ENCODE assay signal across 8 cellular contexts in the genomic region with DNA sequence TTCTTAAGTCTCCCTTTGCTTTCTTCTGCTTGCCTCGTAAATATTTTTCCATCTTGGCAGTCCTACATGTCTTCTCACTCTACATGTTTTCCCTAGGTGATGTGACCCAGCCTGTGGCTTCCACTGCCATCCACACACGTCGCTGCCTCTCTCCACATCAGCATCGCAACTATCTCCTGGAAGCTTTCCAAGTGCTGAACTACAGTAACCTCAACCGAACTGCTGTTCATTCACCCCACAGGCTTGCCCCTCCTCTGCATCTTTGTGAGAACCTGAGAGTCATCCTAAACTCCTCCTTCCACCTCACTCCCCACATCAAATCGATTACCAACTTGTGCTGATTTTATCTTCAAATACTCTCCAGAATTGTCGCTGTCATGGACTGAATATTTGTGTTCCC. TPM values are rescaled to one million over a fixed set of nuclear protein-coding genes. Genes with fewer than 3 reads are reported as not detected.
DNase-seq lines count a peak whose midpoint lies in the region; ATAC-seq and TF ChIP-seq lines count a peak whose summit lies in the region.

No MANE protein-coding gene starts in this region.

- H3K36me3 ChIP-seq in left ventricle myocardium inferior, result no peaks in the 10 kb centered on the region
- no peaks in the 10 kb centered on the region for H3K36me3 ChIP-seq in transverse colon
- H3K36me3 ChIP-seq in upper lobe of right lung, result no peaks in the 10 kb centered on the region

- H3K9me3 ChIP-seq in left ventricle myocardium inferior (replicated peaks) (no peaks in the 10 kb centered on the region), transverse colon (no peaks in the 10 kb centered on the region), upper lobe of right lung (no peaks in the 10 kb centered on the region)

- no peaks in the 10 kb centered on the region for H3K27me3 ChIP-seq in left ventricle myocardium inferior (ENCODE audit: low read depth)
- H3K27me3 ChIP-seq in transverse colon, result no peaks in the 10 kb centered on the region
- no peaks in the 10 kb centered on the region for H3K27me3 ChIP-seq in upper lobe of right lung

- no peak for TF ChIP-seq POLR2A in transverse colon (IDR thresholded peaks at IDR 0.05)

- ATAC-seq in Right ventricle myocardium superior (ENCODE audit: poor library complexity), result peak; percentile 68
- peak; percentile 55 to 60 for ATAC-seq in left cardiac atrium
- ATAC-seq in upper lobe of right lung, result no peak

- no peak overlapping the region for H3K4me3 ChIP-seq in left ventricle myocardium inferior
- H3K4me3 ChIP-seq in transverse colon, result no peak overlapping the region
- no peak overlapping the region for H3K4me3 ChIP-seq in upper lobe of right lung

- in situ Hi-C loops in transverse colon (cut with MboI; ENCODE audit: low pct_ligation_motif_present in 1 of 4, low pct_unique_long_range_greater_than_20kb in 1 of 4, low sequenced_read_pairs in 3 of 4), result no loop called here

- no peak for TF ChIP-seq CTCF in left ventricle myocardium inferior (IDR thresholded peaks at IDR 0.05; ENCODE audit: borderline replicate concordance)
- TF ChIP-seq CTCF in transverse colon (IDR thresholded peaks at IDR 0.05), result no peak
- no peak for TF ChIP-seq CTCF in upper lobe of right lung (IDR thresholded peaks at IDR 0.05)

- 53 to 79% methylated on average over 6 to 7 of the region's 7 CpGs for WGBS in transverse colon (ENCODE audit: low coverage in 1 of 2), 2 donors

- H3K27ac ChIP-seq in left ventricle myocardium inferior (replicated peaks) (no peak overlapping the region), transverse colon (no peak overlapping the region), upper lobe of right lung (no peak overlapping the region)

- H3K4me1 ChIP-seq in left ventricle myocardium inferior, result peaks cover 36% of the 10 kb centered on the region
- H3K4me1 ChIP-seq in transverse colon, result peaks cover 0 to 16% (median 0%) of the 10 kb centered on the region in 4 donors
- peaks cover 10% of the 10 kb centered on the region for H3K4me1 ChIP-seq in upper lobe of right lung

- intact Hi-C loops in Right ventricle myocardium superior (cut with DNase I) (loop anchor here (10.0 kb wide), 1 partner anchor 172 kb away; no protein-coding TSS in a partner anchor), left ventricle myocardium inferior (cut with micrococcal nuclease) (no loop called here), left cardiac atrium (cut with DNase I) (loop anchor here in 1 of 2 donors (10.0 kb wide), 1 partner anchor 112 kb away; a partner anchor contains a TSS), transverse colon (cut with DNase I; ENCODE audit: low total_unique reads) (no loop called here), upper lobe of right lung (cut with DNase I) (no loop called here)

- no peak for TF ChIP-seq EP300 in transverse colon (IDR thresholded peaks at IDR 0.05; ENCODE audit: low read depth)

- DNase-seq in Right ventricle myocardium superior, result peak; percentile 43
- DNase-seq in left ventricle myocardium inferior, result no peak
- peak; percentile 8 for DNase-seq in activated CD8-positive, alpha-beta memory T cell treated with anti-CD3 and anti-CD28 coated beads, Interleukin-2, amount 50 U/mL, for 24 hours (ENCODE audit: extremely low read depth)
- DNase-seq in left cardiac atrium, result peak; percentile 23
- peak; percentile 11 for DNase-seq in transverse colon
- no peak for DNase-seq in superior temporal gyrus (ENCODE audit: extremely low spot score)
- no peak for DNase-seq in upper lobe of right lung
- no peak for DNase-seq in amniotic stem cell (lab: John Stamatoyannopoulos, UW)

RNA-seq across cellular contexts. Expression of a gene that starts 41.2 kb away (rescaled TPM):
- 8.8 TPM for total RNA-seq in Right ventricle myocardium superior
- total RNA-seq in left ventricle myocardium inferior, result 9.1 TPM
- total RNA-seq in left cardiac atrium, result 10 to 100 TPM in 1 of 2 donors, 1 to 10 TPM in 1; 8.5 to 12.7 TPM
- 10 to 100 TPM in 3 of 4 donors, 1 to 10 TPM in 1; 8.6 to 27.3 (median 16.9) TPM for total RNA-seq in transverse colon
- 13.1 TPM for total RNA-seq in upper lobe of right lung

Comparison
In these comparisons a context has a peak if more than half of its experiments do, and no peak if none do; other contexts are left out.
1. DNase-seq: peak in Right ventricle myocardium superior (single experiment), activated CD8-positive, alpha-beta memory T cell treated with anti-CD3 and anti-CD28 coated beads, Interleukin-2, amount 50 U/mL, for 24 hours (single experiment), left cardiac atrium (single experiment) and transverse colon (single experiment); none in left ventricle myocardium inferior (single experiment), superior temporal gyrus (single experiment), upper lobe of right lung (single experiment) and amniotic stem cell (single experiment).